ENCODE assay signal across 1 cellular context in the genomic region with DNA sequence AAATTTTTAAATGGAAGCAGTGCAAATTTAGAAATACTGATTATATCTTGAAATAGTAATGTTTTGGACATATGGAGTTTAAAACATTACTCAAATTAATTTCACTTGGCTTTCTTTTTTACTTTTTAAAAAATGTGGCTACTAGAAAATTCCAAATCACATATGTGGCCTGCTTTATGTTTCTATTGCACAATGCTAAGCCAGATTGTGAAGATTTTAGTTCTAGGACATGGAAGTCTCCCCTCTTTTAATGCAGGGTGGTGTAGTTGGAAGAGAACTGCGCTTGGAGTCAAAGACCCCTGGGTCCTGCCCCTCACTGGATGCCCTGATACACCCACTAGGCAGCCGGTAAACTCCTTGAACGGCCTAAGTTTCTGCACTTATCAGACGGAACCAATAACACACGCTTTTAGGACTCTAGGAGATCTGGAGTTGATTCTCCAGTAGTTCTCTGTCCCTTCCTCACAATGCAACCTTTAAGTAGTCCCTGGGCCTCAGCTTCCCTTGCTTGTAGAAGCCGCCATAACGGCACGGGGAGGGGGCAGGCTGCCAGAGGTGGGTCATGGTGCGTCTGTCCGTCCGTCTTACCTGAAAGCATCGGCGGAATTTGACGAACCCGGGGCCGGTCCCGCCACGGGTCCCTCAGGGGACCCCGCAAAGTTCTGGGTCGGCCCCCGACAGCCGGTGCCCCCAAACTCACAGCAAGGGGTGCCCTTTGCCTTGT.
A peak's percentile ranks its signal among the peaks of the same experiment; 100 is the strongest.
TF ChIP-seq lines count a peak whose summit lies in the region.

No MANE protein-coding gene starts in this region.

TF ChIP-seq in HEK293, 187 proteins besides CTCF, POLR2A, EP300 and RAD21 (continued from another document):
- TF ChIP-seq KLF8 (tag by site-specific recombination; IDR thresholded peaks at IDR 0.05): 0 out of 2 replicates have a peak, but pooled peaks have one; percentile 4
- TF ChIP-seq ZBTB10 (tag by site-specific recombination; IDR thresholded peaks at IDR 0.05): peak; percentile 44; the same call in 1 of the 2 replicates
- peak; percentile 36; the same call in 1 of the 2 replicates for TF ChIP-seq ZBTB17 (tag by site-specific recombination; IDR thresholded peaks at IDR 0.05)
- peak; percentile 48; the same call in 1 of the 2 replicates for TF ChIP-seq ZEB2 (tag by site-specific recombination; IDR thresholded peaks at IDR 0.05)
- TF ChIP-seq ZNF629 (tag by site-specific recombination; IDR thresholded peaks at IDR 0.05): peak; percentile 15; the same call in 1 of the 2 replicates
- no peak for TF ChIP-seq HOXD13 (CRISPR knock-in tag; IDR thresholded peaks at IDR 0.05; ENCODE audit: borderline replicate concordance)
- no peak for TF ChIP-seq ZNF747 (tag by site-specific recombination; IDR thresholded peaks at IDR 0.05)
- peak; percentile 57; the same call in 1 of the 2 replicates for TF ChIP-seq YY2 (tag by site-specific recombination; IDR thresholded peaks at IDR 0.05)
- 0 out of 2 replicates have a peak, but pooled peaks have one; percentile 48 for TF ChIP-seq BCL11B (tag by site-specific recombination; IDR thresholded peaks at IDR 0.05; ENCODE audit: low read depth)
- peak; percentile 96; the same call in 1 of the 2 replicates for TF ChIP-seq ZNF335 (tag by site-specific recombination; conservative IDR thresholded peaks at IDR 0.05)
